1 cellular context compared by ENCODE assay signal in the genomic region with DNA sequence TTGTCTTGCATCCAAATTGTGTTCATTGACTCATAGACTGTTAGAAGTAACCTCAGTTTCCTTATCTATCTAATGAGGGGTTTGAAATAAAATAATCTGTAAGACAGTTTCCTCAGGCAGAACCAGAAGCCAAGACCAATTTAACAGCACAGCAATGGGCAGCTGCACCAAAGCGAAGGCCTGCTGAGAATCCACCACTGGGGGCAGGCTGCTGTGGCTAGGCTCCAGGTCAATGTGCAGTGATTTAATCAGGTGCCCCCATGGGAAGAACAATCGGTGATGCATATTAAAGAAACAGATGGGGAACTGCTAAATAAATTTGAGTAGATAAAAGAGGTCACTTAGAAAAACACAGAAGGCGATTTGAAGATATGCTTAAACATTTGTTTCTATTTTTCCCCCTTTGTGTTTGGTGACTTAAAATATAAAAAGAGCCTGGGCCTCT.
TF ChIP-seq lines count a peak whose summit lies in the region.

No MANE protein-coding gene starts in this region.

TF ChIP-seq in K562, 482 proteins besides CTCF, POLR2A, EP300 and RAD21 (continued from another document):
- TF ChIP-seq, protein P1, sequence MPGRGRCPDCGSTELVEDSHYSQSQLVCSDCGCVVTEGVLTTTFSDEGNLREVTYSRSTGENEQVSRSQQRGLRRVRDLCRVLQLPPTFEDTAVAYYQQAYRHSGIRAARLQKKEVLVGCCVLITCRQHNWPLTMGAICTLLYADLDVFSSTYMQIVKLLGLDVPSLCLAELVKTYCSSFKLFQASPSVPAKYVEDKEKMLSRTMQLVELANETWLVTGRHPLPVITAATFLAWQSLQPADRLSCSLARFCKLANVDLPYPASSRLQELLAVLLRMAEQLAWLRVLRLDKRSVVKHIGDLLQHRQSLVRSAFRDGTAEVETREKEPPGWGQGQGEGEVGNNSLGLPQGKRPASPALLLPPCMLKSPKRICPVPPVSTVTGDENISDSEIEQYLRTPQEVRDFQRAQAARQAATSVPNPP (IDR thresholded peaks at IDR 0.05; ENCODE audit: borderline replicate concordance, insufficient read depth, insufficient read length): no peak
- TF ChIP-seq, protein P2, sequence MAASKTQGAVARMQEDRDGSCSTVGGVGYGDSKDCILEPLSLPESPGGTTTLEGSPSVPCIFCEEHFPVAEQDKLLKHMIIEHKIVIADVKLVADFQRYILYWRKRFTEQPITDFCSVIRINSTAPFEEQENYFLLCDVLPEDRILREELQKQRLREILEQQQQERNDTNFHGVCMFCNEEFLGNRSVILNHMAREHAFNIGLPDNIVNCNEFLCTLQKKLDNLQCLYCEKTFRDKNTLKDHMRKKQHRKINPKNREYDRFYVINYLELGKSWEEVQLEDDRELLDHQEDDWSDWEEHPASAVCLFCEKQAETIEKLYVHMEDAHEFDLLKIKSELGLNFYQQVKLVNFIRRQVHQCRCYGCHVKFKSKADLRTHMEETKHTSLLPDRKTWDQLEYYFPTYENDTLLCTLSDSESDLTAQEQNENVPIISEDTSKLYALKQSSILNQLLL (CRISPR knock-in tag; IDR thresholded peaks at IDR 0.05; ENCODE audit: borderline replicate concordance): no peak
- TF ChIP-seq RCOR1 (IDR thresholded peaks at IDR 0.05; ENCODE audit: borderline replicate concordance in 1 of 2, low read depth in 2 of 2, low read length in 2 of 2) (peak in 1 of 2 experiments; percentile 88; a peak in 2 of 4 replicates), MECOM (CRISPR knock-in tag; IDR thresholded peaks at IDR 0.05) (no peak), TBL1XR1 (IDR thresholded peaks at IDR 0.05; ENCODE audit: low read length in 2 of 2) (no peak), ZSCAN32 (CRISPR knock-in tag; IDR thresholded peaks at IDR 0.05) (no peak), XRCC5 (IDR thresholded peaks at IDR 0.05; ENCODE audit: low read depth, low read length) (no peak)
- TF ChIP-seq, protein P3, sequence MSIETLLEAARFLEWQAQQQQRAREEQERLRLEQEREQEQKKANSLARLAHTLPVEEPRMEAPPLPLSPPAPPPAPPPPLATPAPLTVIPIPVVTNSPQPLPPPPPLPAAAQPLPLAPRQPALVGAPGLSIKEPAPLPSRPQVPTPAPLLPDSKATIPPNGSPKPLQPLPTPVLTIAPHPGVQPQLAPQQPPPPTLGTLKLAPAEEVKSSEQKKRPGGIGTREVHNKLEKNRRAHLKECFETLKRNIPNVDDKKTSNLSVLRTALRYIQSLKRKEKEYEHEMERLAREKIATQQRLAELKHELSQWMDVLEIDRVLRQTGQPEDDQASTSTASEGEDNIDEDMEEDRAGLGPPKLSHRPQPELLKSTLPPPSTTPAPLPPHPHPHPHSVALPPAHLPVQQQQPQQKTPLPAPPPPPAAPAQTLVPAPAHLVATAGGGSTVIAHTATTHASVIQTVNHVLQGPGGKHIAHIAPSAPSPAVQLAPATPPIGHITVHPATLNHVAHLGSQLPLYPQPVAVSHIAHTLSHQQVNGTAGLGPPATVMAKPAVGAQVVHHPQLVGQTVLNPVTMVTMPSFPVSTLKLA (conservative IDR thresholded peaks at IDR 0.05): no peak
- TF ChIP-seq, protein P4, sequence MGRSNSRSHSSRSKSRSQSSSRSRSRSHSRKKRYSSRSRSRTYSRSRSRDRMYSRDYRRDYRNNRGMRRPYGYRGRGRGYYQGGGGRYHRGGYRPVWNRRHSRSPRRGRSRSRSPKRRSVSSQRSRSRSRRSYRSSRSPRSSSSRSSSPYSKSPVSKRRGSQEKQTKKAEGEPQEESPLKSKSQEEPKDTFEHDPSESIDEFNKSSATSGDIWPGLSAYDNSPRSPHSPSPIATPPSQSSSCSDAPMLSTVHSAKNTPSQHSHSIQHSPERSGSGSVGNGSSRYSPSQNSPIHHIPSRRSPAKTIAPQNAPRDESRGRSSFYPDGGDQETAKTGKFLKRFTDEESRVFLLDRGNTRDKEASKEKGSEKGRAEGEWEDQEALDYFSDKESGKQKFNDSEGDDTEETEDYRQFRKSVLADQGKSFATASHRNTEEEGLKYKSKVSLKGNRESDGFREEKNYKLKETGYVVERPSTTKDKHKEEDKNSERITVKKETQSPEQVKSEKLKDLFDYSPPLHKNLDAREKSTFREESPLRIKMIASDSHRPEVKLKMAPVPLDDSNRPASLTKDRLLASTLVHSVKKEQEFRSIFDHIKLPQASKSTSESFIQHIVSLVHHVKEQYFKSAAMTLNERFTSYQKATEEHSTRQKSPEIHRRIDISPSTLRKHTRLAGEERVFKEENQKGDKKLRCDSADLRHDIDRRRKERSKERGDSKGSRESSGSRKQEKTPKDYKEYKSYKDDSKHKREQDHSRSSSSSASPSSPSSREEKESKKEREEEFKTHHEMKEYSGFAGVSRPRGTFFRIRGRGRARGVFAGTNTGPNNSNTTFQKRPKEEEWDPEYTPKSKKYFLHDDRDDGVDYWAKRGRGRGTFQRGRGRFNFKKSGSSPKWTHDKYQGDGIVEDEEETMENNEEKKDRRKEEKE (IDR thresholded peaks at IDR 0.05; ENCODE audit: borderline replicate concordance in 1 of 2, control insufficient read depth in 1 of 2, low read depth in 2 of 2, low read length in 1 of 2): no peak
TF ChIP-seq in K562: peak in this region for 3.
